Comparison of ENCODE assay signal across 15 cellular contexts in genomic region chr6:78308025-78308424, GRCh38.
DNase-seq lines count a peak whose midpoint lies in the region; ATAC-seq and TF ChIP-seq lines count a peak whose summit lies in the region.
"Had no signal": no experiment of that assay in that cellular context is flagged by ENCODE, and none has a peak within 500 bp of the region (broad histone marks: within the 10 kb centered on the region; RNA-seq: fewer than 3 reads in every experiment).

No MANE protein-coding gene starts in this region.

- no peaks in the 10 kb centered on the region for H3F3A ChIP-seq in OCI-LY1 (ENCODE audit: insufficient read depth, low read length)

- no peak overlapping the region for H3K9ac ChIP-seq in OCI-LY1 (ENCODE audit: low read length)

- no peaks in the 10 kb centered on the region for H3K9me3 ChIP-seq in OCI-LY1 (ENCODE audit: low read length)

- H3K36me3 ChIP-seq in H7 (replicated peaks; ENCODE audit: control insufficient read depth, insufficient read depth, low read length) (no peaks in the 10 kb centered on the region), OCI-LY1 (ENCODE audit: insufficient read depth, low read length) (no peaks in the 10 kb centered on the region)

- H3K27me3 ChIP-seq in H7 (ENCODE audit: control insufficient read depth, insufficient read depth, low read length) = no peaks in the 10 kb centered on the region
- no peaks in the 10 kb centered on the region for H3K27me3 ChIP-seq in OCI-LY1 (ENCODE audit: insufficient read depth, low read length)

- H3K4me1 ChIP-seq in OCI-LY1 (ENCODE audit: insufficient read depth, low read length, severe bottlenecking) = no peaks in the 10 kb centered on the region

- H4K20me1 ChIP-seq in OCI-LY1 (ENCODE audit: insufficient read depth, low read length) = no peaks in the 10 kb centered on the region

- H3K4me3 ChIP-seq in AG04449 (ENCODE audit: low read depth, low read length) = no peak overlapping the region
- H3K4me3 ChIP-seq in H7 (ENCODE audit: insufficient read depth, low read depth, low read length) = no peak overlapping the region
- H3K4me3 ChIP-seq in OCI-LY1 (ENCODE audit: low read depth, low read length, poor library complexity, severe bottlenecking) = no peak overlapping the region
- H3K4me3 ChIP-seq: PC-9 had no signal

- no peaks in the 10 kb centered on the region for H3K4me1 Mint-ChIP-seq in endothelial cell (ENCODE audit: unreplicated experiment)

- no peaks in the 10 kb centered on the region for H3K9me3 Mint-ChIP-seq in endothelial cell (ENCODE audit: unreplicated experiment)

- ATAC-seq in HG03520 (IDR thresholded peaks at IDR 0.05; ENCODE audit: unreplicated experiment) = no peak
- ATAC-seq in GM21723 (IDR thresholded peaks at IDR 0.05; ENCODE audit: unreplicated experiment) = no peak
- ATAC-seq: activated CD8-positive, alpha-beta T cell treated with anti-CD3 and anti-CD28 coated beads, Interleukin-2, amount 10 ng/mL, durations not matched to agents 7 days and 5 days had no signal

- no peak overlapping the region for H3K4me3 Mint-ChIP-seq in endothelial cell (ENCODE audit: unreplicated experiment)
- H3K4me3 Mint-ChIP-seq: activated CD8-positive, alpha-beta T cell treated with anti-CD3 and anti-CD28 coated beads, Interleukin-2, amount 10 ng/mL, durations not matched to agents 7 days and 5 days had no signal

- no peaks in the 10 kb centered on the region for H3K79me2 ChIP-seq in OCI-LY1 (ENCODE audit: insufficient read depth, low read length)

- no peaks in the 10 kb centered on the region for H3K36me3 Mint-ChIP-seq in endothelial cell (ENCODE audit: low read depth, unreplicated experiment)

- TF ChIP-seq CTCF in AG04449 (IDR thresholded peaks at IDR 0.05; ENCODE audit: insufficient read depth, low read length, missing control alignments) = peak; percentile 6
- peak; percentile 27; the same call in 1 of the 2 replicates for TF ChIP-seq CTCF in OCI-LY1 (IDR thresholded peaks at IDR 0.05; ENCODE audit: low read length)
- TF ChIP-seq CTCF in endothelial cell (IDR thresholded peaks at IDR 0.05; ENCODE audit: unreplicated experiment) = peak; percentile 11

- H3K27ac Mint-ChIP-seq in endothelial cell (ENCODE audit: unreplicated experiment) = no peak overlapping the region
- H3K27ac Mint-ChIP-seq: activated CD8-positive, alpha-beta T cell treated with anti-CD3 and anti-CD28 coated beads, Interleukin-2, amount 10 ng/mL, durations not matched to agents 7 days and 5 days had no signal

- H3K4me2 ChIP-seq in OCI-LY1 (ENCODE audit: low read length) = no peak overlapping the region
- H3K4me2 ChIP-seq: PC-9 had no signal

- no peak overlapping the region for H2AFZ ChIP-seq in OCI-LY1 (ENCODE audit: low read length)
- H2AFZ ChIP-seq: PC-9 had no signal

- CTCF ChIA-PET in AG04449 (lab: Yijun Ruan, JAX) = no interaction called here

- no peak for DNase-seq in AG04449 (ENCODE audit: low read depth, low spot score)
- peak; percentile 1 for DNase-seq in H7
- DNase-seq in endothelial cell (ENCODE audit: low spot score) = peak; percentile 8
- no peak for DNase-seq in NCI-H187 treated with DMSO at 0.1 percent for 48 hours (lab: John Stamatoyannopoulos, UW)
- DNase-seq in activated CD8-positive, alpha-beta memory T cell treated with anti-CD3 and anti-CD28 coated beads, Interleukin-2, amount 50 U/mL, for 4 hours = no peak
- DNase-seq: activated CD8-positive, alpha-beta T cell treated with anti-CD3 and anti-CD28 coated beads, Interleukin-2, amount 10 ng/mL, durations not matched to agents 7 days and 5 days; activated naive CD4-positive, alpha-beta T cell; NCI-H1930; PC-9; stimulated activated CD4-positive, alpha-beta T cell treated with anti-CD3 and anti-CD28 coated beads, Interleukin-4, amount 100 ng/mL, for 24 hours; stimulated activated naive CD4-positive, alpha-beta T cell; T-helper 9 cell had no signal

- H3K9me2 ChIP-seq in OCI-LY1 (ENCODE audit: low read depth, low read length) = no peaks in the 10 kb centered on the region

- H3K27ac ChIP-seq in OCI-LY1 (ENCODE audit: low read depth, low read length, poor library complexity, severe bottlenecking) = no peak overlapping the region
- H3K27ac ChIP-seq: PC-9 had no signal

- POLR2A ChIA-PET in AG04449 (lab: Yijun Ruan, JAX) = no interaction called here

- no peaks in the 10 kb centered on the region for H3K27me3 Mint-ChIP-seq in endothelial cell (ENCODE audit: unreplicated experiment)

Comparison
In these comparisons a context has a peak if more than half of its experiments do, and no peak if none do; other contexts are left out.
1. DNase-seq: peak in H7 (single experiment) and endothelial cell (single experiment); none in AG04449 (single experiment), NCI-H187 treated with DMSO at 0.1 percent for 48 hours (single experiment) and activated CD8-positive, alpha-beta memory T cell treated with anti-CD3 and anti-CD28 coated beads, Interleukin-2, amount 50 U/mL, for 4 hours (single experiment).
2. Peak in every context shown above with its lines, with median percentiles within 50 percentile points of each other: CTCF ChIP-seq.